ENCODE assay signal across 25 cellular contexts in the genomic region with DNA sequence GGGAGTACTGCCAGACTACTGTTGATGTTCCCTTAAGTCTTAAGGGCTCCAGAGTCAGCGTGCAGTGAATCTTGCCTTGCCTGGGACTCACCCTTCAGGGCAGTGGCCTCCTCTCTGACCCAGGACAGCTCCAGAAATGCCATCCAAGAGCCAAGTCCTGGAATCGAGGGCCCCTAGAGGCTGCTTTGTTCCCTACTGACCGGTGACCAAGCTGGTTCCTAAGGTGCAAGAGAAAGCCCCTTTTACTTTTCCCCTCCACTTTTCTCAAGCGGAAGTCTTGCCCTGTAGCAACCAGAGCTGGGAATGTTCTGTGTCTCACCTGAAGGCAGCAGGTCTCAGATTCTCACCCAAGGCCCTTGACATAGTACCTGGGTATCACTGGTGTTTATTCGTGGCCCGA.
"Had no signal": no experiment of that assay in that cellular context is flagged by ENCODE, and none has a peak within 500 bp of the region (broad histone marks: within the 10 kb centered on the region; RNA-seq: fewer than 3 reads in every experiment).

No MANE protein-coding gene starts in this region.

- DNase-seq: dermis blood vessel endothelial cell; effector memory CD4-positive, alpha-beta T cell; erythroblast; esophagus squamous epithelium; foreskin melanocyte; glutamatergic neuron; hippocampal formation; kidney; naive thymus-derived CD4-positive, alpha-beta T cell; right lobe of liver; small intestine; stimulated activated CD4-positive, alpha-beta T cell treated with anti-CD3 and anti-CD28 coated beads, Interleukin-15, amount 100 ng/mL, for 24 hours; stimulated activated CD4-positive, alpha-beta T cell treated with anti-CD3 and anti-CD28 coated beads, Interleukin-2, amount 100 ng/mL, for 48 hours; stimulated activated naive CD4-positive, alpha-beta T cell; stimulated activated naive CD8-positive, alpha-beta T cell treated with anti-CD3 and anti-CD28 coated beads, Interleukin-15, amount 100 ng/mL, for 72 hours; transverse colon had no signal

- H3K9me3 ChIP-seq: esophagus squamous epithelium, right lobe of liver, suprapubic skin, transverse colon, vagina had no signal

- H3K4me1 ChIP-seq: esophagus squamous epithelium, heart right ventricle, neural progenitor cell, right lobe of liver, suprapubic skin, transverse colon, vagina had no signal

- FAIRE-seq: endometrium, kidney, small intestine had no signal

- H3K36me3 ChIP-seq: esophagus squamous epithelium, heart right ventricle, neural progenitor cell, right lobe of liver, suprapubic skin, transverse colon, vagina had no signal

- H3K27ac ChIP-seq: coronary artery, esophagus squamous epithelium, heart right ventricle, neural progenitor cell, parathyroid adenoma, right lobe of liver, suprapubic skin, transverse colon, vagina had no signal

- H2AFZ ChIP-seq: neural progenitor cell, parathyroid adenoma had no signal

- H3K4me2 ChIP-seq: neural progenitor cell had no signal

- ATAC-seq: left lobe of liver; naive thymus-derived CD4-positive, alpha-beta T cell; right lobe of liver; stimulated activated naive CD8-positive, alpha-beta T cell treated with anti-CD3 and anti-CD28 coated beads, Interleukin-15, amount 100 ng/mL, for 72 hours had no signal

- H3K27me3 ChIP-seq: esophagus squamous epithelium, heart right ventricle, neural progenitor cell, right lobe of liver, suprapubic skin, transverse colon, vagina had no signal

- H3K4me3 ChIP-seq: coronary artery, esophagus squamous epithelium, heart right ventricle, lung, neural progenitor cell, right lobe of liver, suprapubic skin, transverse colon, vagina had no signal

- H3K9ac ChIP-seq: neural progenitor cell, parathyroid adenoma had no signal
